In the genomic region with DNA sequence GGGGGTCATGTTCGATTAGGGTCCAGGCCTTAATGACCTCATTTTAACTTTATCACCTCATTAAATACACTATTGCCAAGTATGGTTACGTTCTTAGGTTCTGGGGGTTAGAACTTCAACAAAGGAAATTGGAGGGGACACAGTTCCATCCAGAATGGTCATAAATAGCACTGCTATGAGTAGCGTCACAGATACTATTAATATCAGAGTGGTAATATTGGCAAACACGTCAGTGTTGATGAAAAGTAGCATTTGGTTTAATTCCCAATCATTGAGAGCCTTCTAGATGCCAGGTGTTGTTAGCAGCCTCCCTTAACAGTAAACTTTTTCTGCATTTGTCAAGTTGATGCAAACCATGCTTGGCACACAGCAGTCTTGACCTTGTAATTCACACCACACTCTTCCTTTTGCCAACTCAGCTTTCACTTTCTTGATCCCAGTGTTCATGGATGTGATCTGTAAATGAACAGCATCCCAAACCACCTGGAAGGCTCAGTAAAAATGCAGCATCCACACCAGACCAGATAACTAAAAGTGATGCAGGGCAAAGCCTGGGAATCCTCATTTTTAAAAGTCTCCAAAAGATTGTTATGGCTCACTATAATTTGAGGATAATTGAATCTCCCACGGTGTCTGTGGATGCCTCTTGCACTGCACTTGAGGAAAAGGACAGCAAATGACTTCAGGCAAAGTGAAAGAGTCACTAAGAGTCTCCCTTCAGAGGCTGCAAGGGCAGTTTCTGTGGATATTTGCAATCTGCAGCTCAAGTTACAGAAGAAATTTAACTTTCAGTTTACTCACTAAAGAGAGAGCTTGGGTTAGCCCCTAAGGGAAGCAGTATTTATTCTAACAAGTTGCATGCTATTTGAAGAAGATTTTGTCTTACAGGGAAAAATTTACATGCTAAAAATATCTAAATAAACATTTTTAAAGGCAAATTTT, we compare ENCODE assay signal across 19 cellular contexts.
"Had no signal": no experiment of that assay in that cellular context is flagged by ENCODE, and none has a peak within 500 bp of the region (broad histone marks: within the 10 kb centered on the region; RNA-seq: fewer than 3 reads in every experiment).

No MANE protein-coding gene starts in this region.

- H3K27ac ChIP-seq: body of pancreas, colonic mucosa, ovary, testis, WERI-Rb-1 had no signal

- H3K4me1 ChIP-seq: body of pancreas, colonic mucosa, testis had no signal

- H3K36me3 ChIP-seq: colonic mucosa, ovary, WERI-Rb-1 had no signal

- DNase-seq: activated CD4-positive, alpha-beta T cell treated with anti-CD3 and anti-CD28 coated beads, Interleukin-2, amount 50 U/mL, for 4 hours; activated naive CD4-positive, alpha-beta T cell; activated naive CD8-positive, alpha-beta T cell treated with anti-CD3 and anti-CD28 coated beads, Interleukin-2, amount 10 ng/mL, durations not matched to agents 7 days and 5 days; body of pancreas; colonic mucosa; erythroblast; immature natural killer cell; kidney glomerular epithelial cell; mesendoderm; naive thymus-derived CD8-positive, alpha-beta T cell; ovary; stimulated activated CD4-positive, alpha-beta T cell treated with anti-CD3 and anti-CD28 coated beads, Interleukin-4, amount 100 ng/mL, for 24 hours; T-helper 17 cell; testis; WERI-Rb-1 had no signal

- H3K4me3 Mint-ChIP-seq: activated naive CD8-positive, alpha-beta T cell treated with anti-CD3 and anti-CD28 coated beads, Interleukin-2, amount 10 ng/mL, durations not matched to agents 7 days and 5 days; central memory CD8-positive, alpha-beta T cell; immature natural killer cell; naive thymus-derived CD8-positive, alpha-beta T cell; stimulated activated memory B cell treated with anti-CD40 and anti-IgM and Interleukin-4, amounts not matched to agents 10 μg/mL and 1 μg/mL and 100 μg/mL, for 72 hours; T-helper 17 cell had no signal

- H3K27ac Mint-ChIP-seq: activated naive CD8-positive, alpha-beta T cell treated with anti-CD3 and anti-CD28 coated beads, Interleukin-2, amount 10 ng/mL, durations not matched to agents 7 days and 5 days; immature natural killer cell; naive thymus-derived CD8-positive, alpha-beta T cell; stimulated activated memory B cell treated with anti-CD40 and anti-IgM and Interleukin-4, amounts not matched to agents 10 μg/mL and 1 μg/mL and 100 μg/mL, for 72 hours; T-helper 17 cell had no signal

- ATAC-seq: body of pancreas; naive thymus-derived CD8-positive, alpha-beta T cell; sciatic nerve; stimulated activated memory B cell treated with anti-CD40 and anti-IgM and Interleukin-4, amounts not matched to agents 10 μg/mL and 1 μg/mL and 100 μg/mL, for 72 hours; T-helper 17 cell had no signal

- H3K27me3 ChIP-seq: body of pancreas, colonic mucosa, ovary, testis had no signal

- H3K4me2 ChIP-seq: smooth muscle cell had no signal

- H3K4me3 ChIP-seq: body of pancreas, colonic mucosa, ovary, smooth muscle cell, testis had no signal

- H3K9me3 ChIP-seq: body of pancreas, colonic mucosa, ovary, testis had no signal

- H3K36me3 Mint-ChIP-seq: activated naive CD8-positive, alpha-beta T cell treated with anti-CD3 and anti-CD28 coated beads, Interleukin-2, amount 10 ng/mL, durations not matched to agents 7 days and 5 days; naive thymus-derived CD8-positive, alpha-beta T cell; stimulated activated memory B cell treated with anti-CD40 and anti-IgM and Interleukin-4, amounts not matched to agents 10 μg/mL and 1 μg/mL and 100 μg/mL, for 72 hours had no signal

- H3K4me1 Mint-ChIP-seq: activated naive CD8-positive, alpha-beta T cell treated with anti-CD3 and anti-CD28 coated beads, Interleukin-2, amount 10 ng/mL, durations not matched to agents 7 days and 5 days; central memory CD8-positive, alpha-beta T cell; immature natural killer cell; naive thymus-derived CD8-positive, alpha-beta T cell; stimulated activated memory B cell treated with anti-CD40 and anti-IgM and Interleukin-4, amounts not matched to agents 10 μg/mL and 1 μg/mL and 100 μg/mL, for 72 hours; T-helper 17 cell had no signal

- H3K27me3 Mint-ChIP-seq: activated naive CD8-positive, alpha-beta T cell treated with anti-CD3 and anti-CD28 coated beads, Interleukin-2, amount 10 ng/mL, durations not matched to agents 7 days and 5 days; central memory CD8-positive, alpha-beta T cell; stimulated activated memory B cell treated with anti-CD40 and anti-IgM and Interleukin-4, amounts not matched to agents 10 μg/mL and 1 μg/mL and 100 μg/mL, for 72 hours; T-helper 17 cell had no signal
